9 cellular contexts compared by ENCODE assay signal in the genomic region with DNA sequence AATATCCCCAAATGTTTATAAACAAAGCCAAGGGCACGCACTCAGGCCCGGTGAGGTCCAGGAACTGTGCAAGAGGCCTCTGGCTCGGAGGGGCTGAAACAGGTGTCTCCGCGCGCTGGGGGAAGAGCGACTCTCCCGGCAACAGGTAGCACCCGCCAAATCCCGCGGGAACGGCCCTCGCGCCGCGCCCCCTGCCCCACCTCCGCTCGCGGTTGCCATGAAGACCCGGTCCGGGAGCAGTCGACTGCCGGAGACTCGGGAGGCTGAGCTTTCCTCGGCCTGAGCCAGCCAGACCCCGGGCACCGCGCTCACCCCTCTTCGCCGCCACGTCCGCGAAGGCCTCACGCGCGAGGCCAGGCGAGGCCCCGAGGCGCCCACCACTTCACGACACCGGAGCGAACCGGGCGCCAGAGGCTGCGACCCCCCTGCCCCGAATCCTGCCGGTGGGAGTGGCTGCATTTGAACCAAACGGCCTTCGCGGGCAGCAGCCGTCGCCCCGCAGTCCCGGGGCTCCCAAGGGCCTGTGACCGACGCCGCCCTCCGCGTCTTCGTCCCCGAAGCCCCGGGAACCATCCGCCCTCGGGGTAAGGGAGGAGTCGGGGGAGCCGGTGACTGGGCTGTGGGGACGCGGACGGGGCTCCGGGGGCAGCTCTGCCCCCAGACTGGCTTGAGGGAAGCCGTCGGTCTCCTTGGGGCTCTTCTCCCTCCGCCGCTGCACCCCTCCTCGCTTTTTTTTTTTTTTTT. TPM values are rescaled to one million over a fixed set of nuclear protein-coding genes. Genes with fewer than 3 reads are reported as not detected.
DNase-seq lines count a peak whose midpoint lies in the region; ATAC-seq and TF ChIP-seq lines count a peak whose summit lies in the region.
"Had no signal": no experiment of that assay in that cellular context is flagged by ENCODE, and none has a peak within 500 bp of the region (broad histone marks: within the 10 kb centered on the region; RNA-seq: fewer than 3 reads in every experiment).

A gene with protein sequence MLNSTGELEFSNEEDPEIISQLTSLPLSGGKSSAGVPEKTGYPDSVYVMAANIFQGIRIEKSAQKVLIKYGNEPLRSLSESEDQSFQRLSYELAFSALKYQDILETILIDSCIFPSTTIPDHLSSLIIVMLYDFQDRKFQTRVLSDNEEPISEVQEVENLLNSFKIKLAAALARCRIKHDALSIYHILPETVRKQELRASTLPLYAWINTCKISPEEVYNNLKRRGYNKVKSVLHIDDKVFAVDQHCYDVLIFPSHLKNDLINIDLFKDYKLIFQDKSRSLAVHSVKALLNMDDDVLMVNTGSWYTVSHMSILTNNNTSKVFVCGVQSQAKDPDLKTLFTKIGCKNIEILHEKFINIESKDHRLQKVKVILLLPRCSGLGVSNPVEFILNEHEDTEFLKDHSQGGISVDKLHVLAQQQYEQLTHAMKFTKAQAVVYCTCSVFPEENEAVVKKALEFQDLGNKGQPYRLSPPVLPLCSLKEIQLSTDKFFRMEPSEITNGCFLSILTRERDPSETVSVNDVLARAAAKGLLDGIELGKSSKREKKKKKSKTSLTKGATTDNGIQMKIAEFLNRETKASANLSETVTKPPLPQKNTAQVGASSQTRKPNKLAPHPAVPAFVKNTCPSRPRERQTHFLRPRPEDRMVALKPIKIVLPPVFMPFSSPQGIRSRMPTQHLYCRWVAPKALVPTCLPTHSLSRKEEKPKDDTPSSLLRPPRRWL (plus strand): TSS at position 239 of the 744 bp plus-strand sequence. CDS start 739 bp downstream, outside the sequence.

- peaks cover 4 to 9% of the 10 kb centered on the region in 2 donors for H3K36me3 Mint-ChIP-seq in activated T-cell treated with anti-CD3 and anti-CD28 coated beads, Interleukin-2, amount 50 U/mL, for 72 hours (ENCODE audit: insufficient read depth in 2 of 2)

- no peaks in the 10 kb centered on the region for H3K36me3 ChIP-seq in BJ (ENCODE audit: control insufficient read depth, insufficient read depth, low read length)
- no peaks in the 10 kb centered on the region for H3K36me3 ChIP-seq in heart right ventricle
- no peaks in the 10 kb centered on the region for H3K36me3 ChIP-seq in parathyroid adenoma (ENCODE audit: control insufficient read depth, insufficient read depth, low read length)

- POLR2A ChIA-PET in BJ (lab: Charles Lee): interaction anchor here (0.6 kb wide), 1 partner anchor 151 kb away, joined by 8 read pairs; no protein-coding TSS in a partner anchor

- H3K9ac ChIP-seq in parathyroid adenoma: no peak within 1 kb of the TSS

- H3K4me3 ChIP-seq in BJ (ENCODE audit: low read depth, low read length) (peak within 1 kb of the TSS; percentile 37), heart right ventricle (peak within 1 kb of the TSS; percentile 27 to 58 (median 48)), parathyroid adenoma (ENCODE audit: low read depth, low read length) (peak within 1 kb of the TSS; percentile 26)

- peak within 1 kb of the TSS; percentile 85 for H2AFZ ChIP-seq in parathyroid adenoma

- DNase-seq in BJ (ENCODE audit: low read depth) (no peak), NCI-H2029 (lab: John Stamatoyannopoulos, UW) (peak; percentile 86), heart right ventricle (peak; percentile 22 to 26)
- DNase-seq in activated T-cell treated with anti-CD3 and anti-CD28 coated beads, Interleukin-2, amount 50 U/mL, for 72 hours: peak; percentile 56 to 62

- CTCF ChIA-PET in BJ (lab: Yijun Ruan, JAX): no interaction called here

- peak within 1 kb of the TSS; percentile 77 to 78 for H3K4me3 Mint-ChIP-seq in activated T-cell treated with anti-CD3 and anti-CD28 coated beads, Interleukin-2, amount 50 U/mL, for 72 hours

- TF ChIP-seq CTCF in BJ (IDR thresholded peaks at IDR 0.05; ENCODE audit: insufficient read depth, low read depth, low read length) (no peak), heart right ventricle (IDR thresholded peaks at IDR 0.05) (no peak), parathyroid adenoma (IDR thresholded peaks at IDR 0.05) (no peak)

- ATAC-seq in GM19452 (IDR thresholded peaks at IDR 0.05; ENCODE audit: unreplicated experiment) (peak; percentile 67), heart right ventricle (peak in 7 of 8 donors; percentile 33 to 81 (median 62)), HG03097 (IDR thresholded peaks at IDR 0.05; ENCODE audit: low FRiP score, unreplicated experiment) (no peak), GM19324 (IDR thresholded peaks at IDR 0.05; ENCODE audit: low FRiP score, unreplicated experiment) (no peak)
- peak; percentile 78 to 81 for ATAC-seq in activated T-cell treated with anti-CD3 and anti-CD28 coated beads, Interleukin-2, amount 50 U/mL, for 72 hours (replicated peaks in 1 of 2)
- ATAC-seq: HCT116 had no signal

- H3K27me3 Mint-ChIP-seq in activated T-cell treated with anti-CD3 and anti-CD28 coated beads, Interleukin-2, amount 50 U/mL, for 72 hours (ENCODE audit: low read depth): peaks cover 38% of the 10 kb centered on the region

- intact Hi-C loops in heart right ventricle (cut with DNase I): loop anchor here in 1 of 10 donors (10.0 kb wide), 1 partner anchor 145 kb away; no protein-coding TSS in a partner anchor

- H3K27ac ChIP-seq in heart right ventricle: peak within 1 kb of the TSS in 1 of 10 donors; percentile 61
- H3K27ac ChIP-seq in parathyroid adenoma: no peak within 1 kb of the TSS

- peak within 1 kb of the TSS; percentile 54 for H3K27ac Mint-ChIP-seq in activated T-cell treated with anti-CD3 and anti-CD28 coated beads, Interleukin-2, amount 50 U/mL, for 72 hours

- H3K4me1 ChIP-seq in heart right ventricle (peaks cover 0 to 15% (median 12%) of the 10 kb centered on the region in 9 donors), parathyroid adenoma (no peaks in the 10 kb centered on the region)

- H3K9me3 Mint-ChIP-seq in activated T-cell treated with anti-CD3 and anti-CD28 coated beads, Interleukin-2, amount 50 U/mL, for 72 hours: peaks cover 0 to 1% of the 10 kb centered on the region in 2 donors

- H3K27me3 ChIP-seq in BJ (ENCODE audit: control insufficient read depth, insufficient read depth, low read length) (peaks cover 8% of the 10 kb centered on the region), heart right ventricle (peaks cover 4 to 57% (median 36%) of the 10 kb centered on the region in 7 donors), parathyroid adenoma (ENCODE audit: control insufficient read depth, insufficient read depth, low read length) (no peaks in the 10 kb centered on the region)

- H3K9me3 ChIP-seq in heart right ventricle (no peaks in the 10 kb centered on the region), parathyroid adenoma (ENCODE audit: control insufficient read depth, low read length) (no peaks in the 10 kb centered on the region)

- H3K4me2 ChIP-seq in parathyroid adenoma (ENCODE audit: low read length): peak within 1 kb of the TSS; percentile 52

- peaks cover 9% of the 10 kb centered on the region for H3K4me1 Mint-ChIP-seq in activated T-cell treated with anti-CD3 and anti-CD28 coated beads, Interleukin-2, amount 50 U/mL, for 72 hours (ENCODE audit: low read depth)

- WGBS in heart right ventricle, 2 donors: 1% methylated on average over 75 of the region's 75 CpGs

- no peaks in the 10 kb centered on the region for H3K79me2 ChIP-seq in parathyroid adenoma

RNA-seq across cellular contexts. Expression of the gene that starts here (rescaled TPM):
- polyA plus RNA-seq in BJ (2011; rRNA removed): 0.16 and 0.18 TPM in 2 replicates
- 0.14 TPM in 1 of 2 replicates, not detected in the other for polyA minus RNA-seq in BJ (2011; rRNA and poly(A)+ RNA removed)
- total RNA-seq in activated T-cell treated with anti-CD3 and anti-CD28 coated beads, Interleukin-2, amount 50 U/mL, for 72 hours: 1 to 10 TPM; 4.5 to 6.7 TPM
- 1 to 10 TPM in 1 of 10 donors, under 1 TPM in 6, not detected in 3; 0.15 to 1.3 (median 0.33) TPM for total RNA-seq in heart right ventricle
- polyA plus RNA-seq in heart right ventricle: under 1 TPM; 0.03 to 0.15 TPM

Comparison
In these comparisons a context has a peak if more than half of its experiments do, and no peak if none do; other contexts are left out.
1. ATAC-seq: peak in GM19452 (single experiment), activated T-cell treated with anti-CD3 and anti-CD28 coated beads, Interleukin-2, amount 50 U/mL, for 72 hours (2 of 2) and heart right ventricle (7 of 8); none in HG03097 (single experiment) and GM19324 (single experiment).
2. Peak in every context shown above with its lines, with median percentiles within 50 percentile points of each other: H3K4me3 ChIP-seq.